Comparison of ENCODE assay signal across 8 cellular contexts in the genomic region with DNA sequence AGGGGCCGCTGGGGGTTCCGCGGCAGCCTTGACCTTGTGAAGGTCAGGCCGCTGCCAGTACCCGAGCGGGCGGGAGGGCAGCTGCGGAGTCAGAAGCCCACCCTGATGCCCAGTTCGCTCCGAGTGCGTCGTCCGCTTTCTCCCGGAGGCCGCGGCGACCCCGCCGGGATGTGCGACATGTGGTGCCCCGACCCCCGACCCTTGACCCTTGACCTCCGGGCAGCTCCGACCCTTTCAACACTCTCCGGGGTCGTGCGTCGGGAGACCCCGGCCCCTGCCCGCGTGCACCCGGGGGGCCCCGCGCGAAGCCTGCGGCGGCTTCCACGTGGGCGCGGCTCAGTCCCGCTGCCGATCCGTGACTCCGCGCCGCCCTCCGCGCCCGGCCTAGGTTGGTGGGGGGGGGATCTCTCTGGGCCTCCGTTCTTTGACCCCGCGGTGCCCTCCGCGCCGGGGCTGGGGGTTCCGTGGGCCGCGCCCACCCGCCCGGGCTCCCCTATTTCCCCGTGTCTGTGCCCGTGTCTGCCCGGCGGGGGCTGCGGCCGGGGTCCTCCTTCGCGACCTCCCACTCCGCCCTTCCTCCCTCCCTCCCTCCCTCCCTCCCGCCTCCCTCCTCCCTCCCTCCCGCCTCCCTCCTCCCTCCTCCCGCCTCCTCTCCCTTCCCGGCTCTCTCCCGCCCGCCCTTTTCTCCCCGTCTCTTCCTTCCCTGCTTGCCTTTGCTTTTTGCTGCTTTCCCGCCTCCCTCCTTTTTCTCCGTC. TPM values are rescaled to one million over a fixed set of nuclear protein-coding genes. Genes with fewer than 3 reads are reported as not detected.
DNase-seq lines count a peak whose midpoint lies in the region; ATAC-seq and TF ChIP-seq lines count a peak whose summit lies in the region.

No MANE protein-coding gene starts in this region.

- peaks cover 60% of the 10 kb centered on the region for H3K79me2 ChIP-seq in mesendoderm (ENCODE audit: control insufficient read depth, insufficient read depth, low read length)

- H2BK120ac ChIP-seq in mesendoderm (ENCODE audit: low read depth, low read length), result peak overlapping the region; percentile 90

- in situ Hi-C loops in SK-MEL-5 (cut with HindIII; ENCODE audit: low pct_unique_long_range_greater_than_20kb, low sequenced_read_pairs), result no loop called here

- H3K9me3 ChIP-seq in endocrine pancreas (ENCODE audit: control insufficient read depth, low read length) (no peaks in the 10 kb centered on the region), suprapubic skin (no peaks in the 10 kb centered on the region)

- H4K5ac ChIP-seq in mesendoderm (ENCODE audit: low read length), result no peak overlapping the region

- H3K56ac ChIP-seq in mesendoderm (ENCODE audit: low read length), result peak overlapping the region; percentile 97

- no peaks in the 10 kb centered on the region for H3K27me3 ChIP-seq in endocrine pancreas (ENCODE audit: control insufficient read depth, insufficient read depth, low read length)
- H3K27me3 ChIP-seq in mesendoderm (ENCODE audit: insufficient read depth, low read length, poor library complexity), result no peaks in the 10 kb centered on the region
- H3K27me3 ChIP-seq in suprapubic skin, result no peaks in the 10 kb centered on the region

- DNase-seq in activated T-cell treated with anti-CD3 and anti-CD28 coated beads for 24 hours (ENCODE audit: low read depth) (peak; percentile 37), SK-MEL-5 (ENCODE audit: low read depth, low spot score) (peak; percentile 59), mesendoderm (peak; percentile 82), suprapubic skin (ENCODE audit: low spot score in 2 of 2) (no peak), amniotic stem cell (lab: John Stamatoyannopoulos, UW) (no peak)
- DNase-seq in activated T-cell treated with anti-CD3 and anti-CD28 coated beads, Interleukin-2, amount 50 U/mL, for 48 hours, result no peak

- peak overlapping the region; percentile 61 for H3K4me3 ChIP-seq in endocrine pancreas (ENCODE audit: control insufficient read depth, insufficient read depth, low read length)
- H3K4me3 ChIP-seq in mesendoderm (ENCODE audit: low read length), result peak overlapping the region; percentile 84
- peak overlapping the region; percentile 98 for H3K4me3 ChIP-seq in suprapubic skin

- peak overlapping the region; percentile 60 for H3K9ac ChIP-seq in endocrine pancreas (ENCODE audit: control insufficient read depth, insufficient read depth, low read length)
- H3K9ac ChIP-seq in mesendoderm (ENCODE audit: low read length), result peak overlapping the region; percentile 95

- peak overlapping the region; percentile 29 for H4K8ac ChIP-seq in mesendoderm (ENCODE audit: low read depth, low read length)

- H3K27ac ChIP-seq in mesendoderm (ENCODE audit: low read depth, low read length) (peak overlapping the region; percentile 85), suprapubic skin (peak overlapping the region; percentile 98)

- TF ChIP-seq CTCF in suprapubic skin (IDR thresholded peaks at IDR 0.05), result no peak

- peak overlapping the region; percentile 66 for H3K23ac ChIP-seq in mesendoderm (ENCODE audit: low read length)

- no peak overlapping the region for H2BK15ac ChIP-seq in mesendoderm (replicated peaks; ENCODE audit: low read depth)

- H3K4ac ChIP-seq in mesendoderm (ENCODE audit: low read depth, low read length), result peak overlapping the region; percentile 94

- H3K36me3 ChIP-seq in endocrine pancreas (ENCODE audit: control insufficient read depth, insufficient read depth, low read length) (peaks cover 16% of the 10 kb centered on the region), mesendoderm (ENCODE audit: control insufficient read depth, insufficient read depth, low read length) (peaks cover 17% of the 10 kb centered on the region), suprapubic skin (peaks cover 33% of the 10 kb centered on the region)

- peaks cover 16% of the 10 kb centered on the region for H3K79me1 ChIP-seq in mesendoderm (ENCODE audit: low read length)

- peak; percentile 27 for ATAC-seq in HG02981 (IDR thresholded peaks at IDR 0.05; ENCODE audit: unreplicated experiment)

- H3K4me1 ChIP-seq in endocrine pancreas (ENCODE audit: control insufficient read depth, insufficient read depth, low read length) (no peaks in the 10 kb centered on the region), mesendoderm (ENCODE audit: control insufficient read depth, low read depth, low read length) (peaks cover 2% of the 10 kb centered on the region), suprapubic skin (peaks cover 56% of the 10 kb centered on the region)

- TF ChIP-seq POLR2A in suprapubic skin (IDR thresholded peaks at IDR 0.05), result no peak

- WGBS in mesendoderm (ENCODE audit: extremely low coverage, insufficient coverage, low lambda C conversion rate), result no CpG with 5 or more reads among the region's 78 CpGs
- 0% methylated on average over 3 of the region's 78 CpGs for WGBS in suprapubic skin

- peak overlapping the region; percentile 97 for H3K18ac ChIP-seq in mesendoderm (ENCODE audit: low read length)

- H2AK5ac ChIP-seq in mesendoderm (ENCODE audit: low read length), result no peak overlapping the region

- peak overlapping the region; percentile 88 for H2BK5ac ChIP-seq in mesendoderm (ENCODE audit: low read length)

- no peak for TF ChIP-seq EP300 in suprapubic skin (IDR thresholded peaks at IDR 0.05)

- H3K4me2 ChIP-seq in mesendoderm (ENCODE audit: low read length), result peak overlapping the region; percentile 44

RNA-seq across cellular contexts. Expression of gene SLC25A6, which starts 0.6 kb away (rescaled TPM):
- 159 and 168 TPM in 2 replicates for total RNA-seq in SK-MEL-5 (2014; rRNA removed; shearing (Covaris generic))
- 571 and 572 TPM in 2 replicates for polyA plus RNA-seq in SK-MEL-5 (2015; cell fraction: cytosol; rRNA removed)
- 72.7 and 77.9 TPM in 2 replicates for polyA plus RNA-seq in SK-MEL-5 (2015; cell fraction: nucleus; rRNA removed)
- 429 TPM for polyA plus RNA-seq in mesendoderm (2013, experiment 1 of 2)
- 423 TPM for polyA plus RNA-seq in mesendoderm (2013, experiment 2 of 2)
- 100 to 1,000 TPM; 250 to 408 (median 336) TPM for total RNA-seq in suprapubic skin

RNA-seq across cellular contexts. Expression of gene IL3RA, which starts 56.0 kb away (rescaled TPM):
- 0.26 TPM in 1 of 2 replicates, not detected in the other for total RNA-seq in SK-MEL-5 (2014; rRNA removed; shearing (Covaris generic))
- polyA plus RNA-seq in SK-MEL-5 (2015; cell fraction: cytosol; rRNA removed), result 0.52 and 0.61 TPM in 2 replicates
- 0.74 TPM in 1 of 2 replicates, not detected in the other for polyA plus RNA-seq in SK-MEL-5 (2015; cell fraction: nucleus; rRNA removed)
- polyA plus RNA-seq in mesendoderm (2013, experiment 1 of 2), result 0.07 TPM
- 0.03 TPM for polyA plus RNA-seq in mesendoderm (2013, experiment 2 of 2)
- 1 to 10 TPM; 2.2 to 9.0 (median 3.4) TPM for total RNA-seq in suprapubic skin

Comparison
In these comparisons a context has a peak if more than half of its experiments do, and no peak if none do; other contexts are left out.
1. DNase-seq: peak in activated T-cell treated with anti-CD3 and anti-CD28 coated beads for 24 hours (single experiment), SK-MEL-5 (single experiment) and mesendoderm (single experiment); none in activated T-cell treated with anti-CD3 and anti-CD28 coated beads, Interleukin-2, amount 50 U/mL, for 48 hours (0 of 2), suprapubic skin (0 of 2) and amniotic stem cell (single experiment).
2. Peak in every context shown above with its lines, with median percentiles within 50 percentile points of each other: H3K4me3 ChIP-seq.